ENCODE assay signal across 39 cellular contexts in the genomic region with DNA sequence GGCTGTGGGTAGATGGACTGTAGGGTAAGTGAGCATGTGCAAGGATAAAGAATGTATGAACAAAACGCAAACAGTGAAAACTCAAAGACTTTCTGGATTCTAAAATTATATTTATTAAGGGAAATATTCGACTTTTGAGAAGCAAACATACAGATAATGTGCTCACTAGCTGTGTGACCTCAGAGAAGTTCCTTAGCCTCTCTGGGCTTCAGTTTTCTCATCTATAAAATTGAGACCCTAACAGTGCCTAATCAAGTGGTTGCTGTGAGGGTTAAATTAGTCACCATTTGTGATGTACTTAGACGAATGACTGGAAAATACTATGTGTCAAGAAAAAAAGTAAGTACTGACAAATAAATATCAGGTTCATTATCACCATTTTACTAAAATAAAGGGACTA.
"Had no signal": no experiment of that assay in that cellular context is flagged by ENCODE, and none has a peak within 500 bp of the region (broad histone marks: within the 10 kb centered on the region; RNA-seq: fewer than 3 reads in every experiment).

No MANE protein-coding gene starts in this region.

- FAIRE-seq: RCC 7860 had no signal

- H3K4me1 Mint-ChIP-seq: activated CD4-positive, alpha-beta memory T cell treated with anti-CD3 and anti-CD28 coated beads, Interleukin-2, amount 10 ng/mL, durations not matched to agents 7 days and 5 days; activated CD8-positive, alpha-beta memory T cell treated with anti-CD3 and anti-CD28 coated beads, Interleukin-2, amount 10 ng/mL, durations not matched to agents 7 days and 5 days; activated naive CD8-positive, alpha-beta T cell treated with anti-CD3 and anti-CD28 coated beads for 36 hours; activated T-helper 17 cell treated with anti-CD3 and anti-CD28 coated beads, Interleukin-2, amount 50 U/mL, for 72 hours had no signal

- H3K27me3 Mint-ChIP-seq: activated CD8-positive, alpha-beta memory T cell treated with anti-CD3 and anti-CD28 coated beads, Interleukin-2, amount 10 ng/mL, durations not matched to agents 7 days and 5 days; activated naive CD8-positive, alpha-beta T cell treated with anti-CD3 and anti-CD28 coated beads for 36 hours had no signal

- H3K27ac ChIP-seq: brain microvascular endothelial cell, PC-9, RWPE1, WERI-Rb-1 had no signal

- H3K36me3 Mint-ChIP-seq: activated CD8-positive, alpha-beta memory T cell treated with anti-CD3 and anti-CD28 coated beads, Interleukin-2, amount 10 ng/mL, durations not matched to agents 7 days and 5 days; activated naive CD8-positive, alpha-beta T cell treated with anti-CD3 and anti-CD28 coated beads for 36 hours had no signal

- H3K27me3 ChIP-seq: brain microvascular endothelial cell, MG63 had no signal

- H3K4me3 ChIP-seq: MG63, PC-9 had no signal

- H3K9me3 ChIP-seq: MG63 had no signal

- ATAC-seq: activated CD8-positive, alpha-beta memory T cell treated with anti-CD3 and anti-CD28 coated beads, Interleukin-2, amount 10 ng/mL, durations not matched to agents 7 days and 5 days; activated T-cell treated with anti-CD3 and anti-CD28 coated beads, Interleukin-2, amount 50 U/mL, for 72 hours; activated T-helper 17 cell treated with anti-CD3 and anti-CD28 coated beads, Interleukin-2, amount 50 U/mL, for 72 hours; Right ventricle myocardium inferior had no signal

- H3K4me2 ChIP-seq: PC-9 had no signal

- H3K36me3 ChIP-seq: brain microvascular endothelial cell, MG63, WERI-Rb-1 had no signal

- DNase-seq: activated CD4-positive, alpha-beta memory T cell treated with anti-CD3 and anti-CD28 coated beads, Interleukin-2, amount 10 ng/mL, durations not matched to agents 7 days and 5 days; activated CD4-positive, alpha-beta T cell treated with anti-CD3 and anti-CD28 coated beads for 1 hour; activated CD4-positive, alpha-beta T cell treated with anti-CD3 and anti-CD28 coated beads for 48 hours; activated CD4-positive, CD25-positive, alpha-beta regulatory T cell; activated CD8-positive, alpha-beta memory T cell treated with anti-CD3 and anti-CD28 coated beads for 24 hours; activated CD8-positive, alpha-beta memory T cell treated with anti-CD3 and anti-CD28 coated beads, Interleukin-2, amount 10 ng/mL, durations not matched to agents 7 days and 5 days; activated effector memory CD4-positive, alpha-beta T cell treated with anti-CD3 and anti-CD28 coated beads, Interleukin-2, amount 50 U/mL, for 16 hours; activated naive CD4-positive, alpha-beta T cell; activated naive CD4-positive, alpha-beta T cell treated with anti-CD3 and anti-CD28 coated beads, Interleukin-2, amount 50 U/mL, for 16 hours; activated naive CD8-positive, alpha-beta T cell treated with anti-CD3 and anti-CD28 coated beads for 36 hours; activated T-cell treated with anti-CD3 and anti-CD28 coated beads, Interleukin-2, amount 50 U/mL, for 1 hour; activated T-cell treated with anti-CD3 and anti-CD28 coated beads, Interleukin-2, amount 50 U/mL, for 72 hours; amniotic stem cell; aorta; brain microvascular endothelial cell; central memory CD4-positive, alpha-beta T cell; Karpas-422; MG63; NCI-H1048; NCI-H1105 treated with DMSO at 0.1 percent for 48 hours; NCI-H1436; NCI-H1694; NCI-H1930; NCI-H2081 treated with DMSO at 0.1 percent for 48 hours; NCI-H226; NCI-H446 treated with DMSO at 0.1 percent for 48 hours; NCI-H524; NCI-H69; PC-9; SIG-M5; SW 1271; T-helper 1 cell; T-helper 2 cell; T1000; WERI-Rb-1 had no signal

- H2AFZ ChIP-seq: PC-9 had no signal

- H3K4me3 Mint-ChIP-seq: activated CD4-positive, alpha-beta memory T cell treated with anti-CD3 and anti-CD28 coated beads, Interleukin-2, amount 10 ng/mL, durations not matched to agents 7 days and 5 days; activated CD8-positive, alpha-beta memory T cell treated with anti-CD3 and anti-CD28 coated beads, Interleukin-2, amount 10 ng/mL, durations not matched to agents 7 days and 5 days; activated naive CD8-positive, alpha-beta T cell treated with anti-CD3 and anti-CD28 coated beads for 36 hours; activated T-cell treated with anti-CD3 and anti-CD28 coated beads, Interleukin-2, amount 50 U/mL, for 72 hours; activated T-helper 17 cell treated with anti-CD3 and anti-CD28 coated beads, Interleukin-2, amount 50 U/mL, for 72 hours had no signal

- H3K9me3 Mint-ChIP-seq: activated CD4-positive, alpha-beta memory T cell treated with anti-CD3 and anti-CD28 coated beads, Interleukin-2, amount 10 ng/mL, durations not matched to agents 7 days and 5 days; activated naive CD8-positive, alpha-beta T cell treated with anti-CD3 and anti-CD28 coated beads for 36 hours; activated T-cell treated with anti-CD3 and anti-CD28 coated beads, Interleukin-2, amount 50 U/mL, for 72 hours; activated T-helper 17 cell treated with anti-CD3 and anti-CD28 coated beads, Interleukin-2, amount 50 U/mL, for 72 hours had no signal

- H3K27ac Mint-ChIP-seq: activated CD4-positive, alpha-beta memory T cell treated with anti-CD3 and anti-CD28 coated beads, Interleukin-2, amount 10 ng/mL, durations not matched to agents 7 days and 5 days; activated CD8-positive, alpha-beta memory T cell treated with anti-CD3 and anti-CD28 coated beads, Interleukin-2, amount 10 ng/mL, durations not matched to agents 7 days and 5 days; activated naive CD8-positive, alpha-beta T cell treated with anti-CD3 and anti-CD28 coated beads for 36 hours; activated T-cell treated with anti-CD3 and anti-CD28 coated beads, Interleukin-2, amount 50 U/mL, for 72 hours; activated T-helper 17 cell treated with anti-CD3 and anti-CD28 coated beads, Interleukin-2, amount 50 U/mL, for 72 hours had no signal
